In genomic region chr1:222097646-222098045, GRCh38 we compare ENCODE assay signal across 23 cellular contexts.
A peak's percentile ranks its signal among the peaks of the same experiment; 100 is the strongest.
DNase-seq lines count a peak whose midpoint lies in the region; ATAC-seq and TF ChIP-seq lines count a peak whose summit lies in the region.
"Had no signal": no experiment of that assay in that cellular context is flagged by ENCODE, and none has a peak within 500 bp of the region (broad histone marks: within the 10 kb centered on the region; RNA-seq: fewer than 3 reads in every experiment).

No MANE protein-coding gene starts in this region.

- no peak overlapping the region for H2BK120ac ChIP-seq in mesenchymal stem cell (ENCODE audit: low read depth, low read length)

- TF ChIP-seq POLR2A in erythroblast (IDR thresholded peaks at IDR 0.05; ENCODE audit: low read length) (no peak), gastroesophageal sphincter (IDR thresholded peaks at IDR 0.05) (no peak)

- H3K79me1 ChIP-seq in mesenchymal stem cell (replicated peaks; ENCODE audit: low read length, poor library complexity, severe bottlenecking), result no peaks in the 10 kb centered on the region

- H2AK5ac ChIP-seq in mesenchymal stem cell (ENCODE audit: low read length, severe bottlenecking), result no peak overlapping the region

- no peaks in the 10 kb centered on the region for H3K79me2 ChIP-seq in PC-3 (ENCODE audit: low read length)

- no peak overlapping the region for H2BK12ac ChIP-seq in mesenchymal stem cell (ENCODE audit: low read length in 2 of 2)

- POLR2A ChIA-PET in PC-3 (lab: Charles Lee; ENCODE audit: unreplicated experiment), result no interaction called here

- BruUV-seq in PC-3 (replicated peaks; lab: Mats Ljungman, UMichigan), result no TSS peak

- H3K27me3 ChIP-seq in PC-3 (ENCODE audit: low read length) (0 out of 2 replicates have a peak, but pooled peaks cover 2% of the 10 kb centered on the region), mesenchymal stem cell (ENCODE audit: control insufficient read depth in 1 of 2, insufficient read depth in 1 of 2, low read length in 2 of 2) (no peaks in the 10 kb centered on the region), gastroesophageal sphincter (no peaks in the 10 kb centered on the region)
- H3K27me3 ChIP-seq: BLaER1, tibial artery had no signal

- ATAC-seq in PC-3 (peak; percentile 35; the same call in 1 of the 2 replicates), gastroesophageal sphincter (no peak)
- ATAC-seq: psoas muscle had no signal

- H3K36me3 ChIP-seq in PC-3 (ENCODE audit: low read depth, low read length) (no peaks in the 10 kb centered on the region), mesenchymal stem cell (ENCODE audit: control insufficient read depth in 1 of 2, insufficient read depth in 2 of 2, low read depth in 1 of 2, low read length in 2 of 2) (no peaks in the 10 kb centered on the region), gastroesophageal sphincter (no peaks in the 10 kb centered on the region)
- H3K36me3 ChIP-seq: BLaER1, tibial artery had no signal

- no peak overlapping the region for H2BK5ac ChIP-seq in mesenchymal stem cell (ENCODE audit: low read depth, low read length, poor library complexity, severe bottlenecking)

- H4K20me1 ChIP-seq in PC-3 (ENCODE audit: low read length), result no peaks in the 10 kb centered on the region
- H4K20me1 ChIP-seq: BLaER1 had no signal

- peak overlapping the region; percentile 1 for H4K8ac ChIP-seq in mesenchymal stem cell (ENCODE audit: low read length)

- H3K4me3 ChIP-seq in PC-3 (ENCODE audit: low read length), result no peak overlapping the region
- H3K4me3 ChIP-seq in mesenchymal stem cell (ENCODE audit: insufficient read depth in 1 of 2, low read depth in 1 of 2, low read length in 2 of 2), result no peak overlapping the region
- no peak overlapping the region for H3K4me3 ChIP-seq in gastroesophageal sphincter
- H3K4me3 ChIP-seq: BLaER1, psoas muscle, tibial artery had no signal

- CTCF ChIA-PET in PC-3 (lab: Charles Lee), result interaction anchor here (0.6 kb wide), 1 partner anchor 118 kb away, joined by 3 read pairs; no protein-coding TSS in a partner anchor

- H3K14ac ChIP-seq in mesenchymal stem cell (ENCODE audit: low read length in 2 of 2), result no peak overlapping the region

- TF ChIP-seq EP300 in gastroesophageal sphincter (IDR thresholded peaks at IDR 0.05), result no peak

- no peak overlapping the region for H2BK15ac ChIP-seq in mesenchymal stem cell (ENCODE audit: low read depth, poor library complexity, severe bottlenecking)

- no peak overlapping the region for H3K4me2 ChIP-seq in PC-3 (ENCODE audit: low read length)
- H3K4me2 ChIP-seq in mesenchymal stem cell (ENCODE audit: low read length, poor library complexity, severe bottlenecking), result no peak overlapping the region
- H3K4me2 ChIP-seq: BLaER1 had no signal

- no peak overlapping the region for H3K23ac ChIP-seq in mesenchymal stem cell (ENCODE audit: low read length in 2 of 2)

- intact Hi-C loops in PC-3 (cut with micrococcal nuclease), result loop anchor here (2.0 kb wide), 1 partner anchor 619 kb away; no protein-coding TSS in a partner anchor

- no peak overlapping the region for H3K18ac ChIP-seq in mesenchymal stem cell (ENCODE audit: low read depth in 1 of 2, low read length in 2 of 2)

- no peak overlapping the region for H3K9ac ChIP-seq in PC-3 (ENCODE audit: low read length)
- no peak overlapping the region for H3K9ac ChIP-seq in mesenchymal stem cell (ENCODE audit: low read length)
- H3K9ac ChIP-seq: BLaER1 had no signal

- H3K9me3 ChIP-seq in PC-3 (ENCODE audit: low read length) (no peaks in the 10 kb centered on the region), mesenchymal stem cell (ENCODE audit: control insufficient read depth, low read length) (no peaks in the 10 kb centered on the region), gastroesophageal sphincter (no peaks in the 10 kb centered on the region)
- H3K9me3 ChIP-seq: BLaER1, psoas muscle, tibial artery had no signal

- H2AFZ ChIP-seq in PC-3 (ENCODE audit: low read length) (no peak overlapping the region), mesenchymal stem cell (ENCODE audit: low read depth, low read length) (no peak overlapping the region)

- H3K4me1 ChIP-seq in PC-3 (ENCODE audit: insufficient read depth, low read length), result peaks cover 5% of the 10 kb centered on the region; the same call in 1 of the 2 replicates
- H3K4me1 ChIP-seq in mesenchymal stem cell (ENCODE audit: control insufficient read depth, insufficient read depth, low read depth, low read length), result no peaks in the 10 kb centered on the region
- H3K4me1 ChIP-seq in gastroesophageal sphincter, result no peaks in the 10 kb centered on the region
- H3K4me1 ChIP-seq: BLaER1, psoas muscle, tibial artery had no signal

- H3K4ac ChIP-seq in mesenchymal stem cell (ENCODE audit: low read depth in 1 of 2, low read length in 2 of 2), result no peak overlapping the region

- no peak overlapping the region for H4K91ac ChIP-seq in mesenchymal stem cell (ENCODE audit: low read length)

- no peaks in the 10 kb centered on the region for H3K9me2 ChIP-seq in PC-3 (replicated peaks; ENCODE audit: low read length)

- DNase-seq in PC-3 (peak; percentile 54), erythroblast (lab: John Stamatoyannopoulos, UW) (peak; percentile 23 to 25), mesenchymal stem cell (no peak), NCI-H446 treated with DMSO at 0.1 percent for 48 hours (lab: John Stamatoyannopoulos, UW) (no peak), AG08395 (ENCODE audit: low spot score) (no peak)
- DNase-seq: activated CD4-positive, alpha-beta memory T cell treated with anti-CD3 and anti-CD28 coated beads for 36 hours; activated CD4-positive, alpha-beta T cell treated with anti-CD3 and anti-CD28 coated beads for 1 hour; activated naive CD4-positive, alpha-beta T cell treated with Interleukin-2 at 50 U/mL for 16 hours; COR-L47; dermis blood vessel endothelial cell; DMS79 treated with DMSO at 0.1 percent for 48 hours; GF-D8; HCEC 1CT; natural killer cell; NCI-H446; nucleus accumbens; psoas muscle; SHP77; stimulated activated CD4-positive, alpha-beta T cell treated with anti-CD3 and anti-CD28 coated beads, Interleukin-4, amount 100 ng/mL, for 1 hour; tibial artery had no signal

- H3F3A ChIP-seq in PC-3 (ENCODE audit: low read length, unreplicated experiment), result no peaks in the 10 kb centered on the region

- peak overlapping the region; percentile 27; the same call in 1 of the 2 replicates for H3K27ac ChIP-seq in C4-2B
- H3K27ac ChIP-seq in PC-3 (ENCODE audit: low read length), result no peak overlapping the region
- H3K27ac ChIP-seq in mesenchymal stem cell (ENCODE audit: low read length, poor library complexity, severe bottlenecking), result no peak overlapping the region
- no peak overlapping the region for H3K27ac ChIP-seq in gastroesophageal sphincter
- H3K27ac ChIP-seq: BLaER1, psoas muscle, tibial artery had no signal

- TF ChIP-seq CTCF in C4-2B (conservative IDR thresholded peaks at IDR 0.05), result no peak
- no peak for TF ChIP-seq CTCF in PC-3 (conservative IDR thresholded peaks at IDR 0.05; ENCODE audit: low read depth, low read length)
- TF ChIP-seq CTCF in gastroesophageal sphincter (IDR thresholded peaks at IDR 0.05), result no peak

- WGBS in mesenchymal stem cell, result 98% methylated on average over 2 of the region's 3 CpGs
- WGBS in gastroesophageal sphincter (ENCODE audit: low coverage in 1 of 2), 2 donors, result 92 to 100% methylated on average over 2 to 3 of the region's 3 CpGs

Comparison
In these comparisons a context has a peak if more than half of its experiments do, and no peak if none do; other contexts are left out.
1. DNase-seq: peak in PC-3 (single experiment) and erythroblast (2 of 2); none in mesenchymal stem cell (single experiment), NCI-H446 treated with DMSO at 0.1 percent for 48 hours (single experiment) and AG08395 (single experiment).